ENCODE assay signal across 1 cellular context in the genomic region with DNA sequence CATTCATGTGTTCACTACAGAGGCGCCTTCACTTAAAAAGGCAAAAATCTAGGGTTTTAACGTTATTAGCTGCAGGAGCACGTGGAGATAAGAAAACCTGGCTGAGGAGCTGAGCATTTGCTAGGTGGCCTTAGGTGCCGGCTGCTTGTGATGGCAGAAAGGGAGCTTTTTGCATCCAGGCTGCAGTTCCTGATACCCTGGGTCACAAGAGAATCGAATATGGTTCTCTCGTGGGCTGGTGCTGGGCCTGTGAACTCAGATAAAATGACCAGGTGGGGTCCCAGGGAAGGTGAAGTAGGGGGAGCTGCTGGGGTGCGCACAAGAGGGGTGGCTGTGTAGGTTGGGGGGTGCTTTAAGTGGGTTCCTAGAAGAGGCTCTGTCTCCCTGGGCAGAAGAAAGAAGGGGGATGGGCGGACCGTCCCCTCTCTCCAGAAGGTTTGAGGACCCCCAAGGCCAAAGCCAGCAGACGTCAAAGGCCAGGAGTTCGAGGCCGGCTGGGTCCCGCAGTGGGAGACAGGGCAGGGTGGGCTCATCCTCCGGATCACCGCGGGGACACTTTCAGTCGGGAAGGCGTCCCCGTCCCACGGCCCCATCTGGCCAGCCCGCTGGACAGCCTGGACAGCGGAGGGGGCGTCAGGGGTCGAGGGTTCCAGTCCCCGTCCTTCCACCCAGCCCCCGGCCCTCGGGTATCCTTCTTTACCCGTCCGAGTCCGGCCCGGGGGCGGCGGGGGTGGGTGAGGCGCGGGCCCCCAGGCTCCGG.
TF ChIP-seq lines count a peak whose summit lies in the region.

No MANE protein-coding gene starts in this region.

TF ChIP-seq in IMR-90, 13 proteins besides CTCF, POLR2A, EP300 and RAD21 (continued from another document):
- TF ChIP-seq, protein P1, sequence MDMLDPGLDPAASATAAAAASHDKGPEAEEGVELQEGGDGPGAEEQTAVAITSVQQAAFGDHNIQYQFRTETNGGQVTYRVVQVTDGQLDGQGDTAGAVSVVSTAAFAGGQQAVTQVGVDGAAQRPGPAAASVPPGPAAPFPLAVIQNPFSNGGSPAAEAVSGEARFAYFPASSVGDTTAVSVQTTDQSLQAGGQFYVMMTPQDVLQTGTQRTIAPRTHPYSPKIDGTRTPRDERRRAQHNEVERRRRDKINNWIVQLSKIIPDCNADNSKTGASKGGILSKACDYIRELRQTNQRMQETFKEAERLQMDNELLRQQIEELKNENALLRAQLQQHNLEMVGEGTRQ (IDR thresholded peaks at IDR 0.05; ENCODE audit: low read depth, low read length): no peak
TF ChIP-seq in IMR-90: peak in this region for 0.
